14 cellular contexts compared by ENCODE assay signal in genomic region chrX:2705461-2705860, GRCh38. TPM values are rescaled to one million over a fixed set of nuclear protein-coding genes. Genes with fewer than 3 reads are reported as not detected.
DNase-seq lines count a peak whose midpoint lies in the region; ATAC-seq, FAIRE-seq and TF ChIP-seq lines count a peak whose summit lies in the region.
"Had no signal": no experiment of that assay in that cellular context is flagged by ENCODE, and none has a peak within 500 bp of the region (broad histone marks: within the 10 kb centered on the region; RNA-seq: fewer than 3 reads in every experiment).

No MANE protein-coding gene starts in this region.

- FAIRE-seq in HepG2 (lab: Jason Lieb, UNC) (no peak), pancreas (lab: Jason Lieb, UNC) (no peak)
- FAIRE-seq: bronchial epithelial cell had no signal

- H3K9me3 ChIP-seq in liver (ENCODE audit: control insufficient read depth in 4 of 4, low read length in 3 of 4) = no peaks in the 10 kb centered on the region
- H3K9me3 ChIP-seq in HepG2 (ENCODE audit: low read length) = no peaks in the 10 kb centered on the region
- H3K9me3 ChIP-seq in muscle layer of duodenum (ENCODE audit: control insufficient read depth in 1 of 2, low read length in 2 of 2) = no peaks in the 10 kb centered on the region
- no peaks in the 10 kb centered on the region for H3K9me3 ChIP-seq in upper lobe of left lung
- no peaks in the 10 kb centered on the region for H3K9me3 ChIP-seq in pancreas

- H3K27ac ChIP-seq in liver (ENCODE audit: low read depth in 1 of 2, low read length in 2 of 2) (peak overlapping the region; percentile 10 to 14), HepG2 (ENCODE audit: extremely low read length, insufficient read depth, low read length) (no peak overlapping the region), muscle layer of duodenum (ENCODE audit: low read length) (peak overlapping the region; percentile 58), upper lobe of left lung (peak overlapping the region; percentile 42 to 80 (median 66)), pancreas (no peak overlapping the region)

- H3K9me3 Mint-ChIP-seq in activated naive CD8-positive, alpha-beta T cell treated with anti-CD3 and anti-CD28 coated beads, Interleukin-2, amount 50 U/mL, for 24 hours = peaks cover 4% of the 10 kb centered on the region
- H3K9me3 Mint-ChIP-seq in stimulated activated naive B cell treated with anti-CD40 and anti-IgM and Interleukin-4, amounts not matched to agents 10 μg/mL and 1 μg/mL and 100 μg/mL, for 72 hours = peaks cover 4% of the 10 kb centered on the region in 2 donors

- TF ChIP-seq CTCF in liver (IDR thresholded peaks at IDR 0.05; ENCODE audit: low read depth, low read length, missing input control) (no peak), HepG2 (CRISPR knock-in tag; IDR thresholded peaks at IDR 0.05) (no peak), upper lobe of left lung (IDR thresholded peaks at IDR 0.05) (no peak), pancreas (IDR thresholded peaks at IDR 0.05) (no peak)

- in situ Hi-C loops in HepG2 (cut with HindIII; ENCODE audit: extremely low pct_ligation_motif_present, low pct_unique_long_range_greater_than_20kb) = no loop called here

- TF ChIP-seq POLR2A in HepG2 (IDR thresholded peaks at IDR 0.05; ENCODE audit: insufficient read depth in 1 of 2, low read depth in 2 of 2, low read length in 2 of 2) (no peak), upper lobe of left lung (IDR thresholded peaks at IDR 0.05) (no peak)

- H3K4me1 Mint-ChIP-seq in activated naive CD8-positive, alpha-beta T cell treated with anti-CD3 and anti-CD28 coated beads, Interleukin-2, amount 50 U/mL, for 24 hours = peaks cover 96% of the 10 kb centered on the region
- H3K4me1 Mint-ChIP-seq in stimulated activated naive B cell treated with anti-CD40 and anti-IgM and Interleukin-4, amounts not matched to agents 10 μg/mL and 1 μg/mL and 100 μg/mL, for 72 hours = peaks cover 54 to 80% of the 10 kb centered on the region in 2 donors

- no peak for TF ChIP-seq EP300 in HepG2 (IDR thresholded peaks at IDR 0.05; ENCODE audit: low read depth in 2 of 2, low read length in 2 of 2)
- no peak for TF ChIP-seq EP300 in HepG2 (CRISPR knock-in tag; IDR thresholded peaks at IDR 0.05; ENCODE audit: borderline replicate concordance)
- no peak for TF ChIP-seq EP300 in upper lobe of left lung (IDR thresholded peaks at IDR 0.05)

- H3K36me3 Mint-ChIP-seq in activated naive CD8-positive, alpha-beta T cell treated with anti-CD3 and anti-CD28 coated beads, Interleukin-2, amount 50 U/mL, for 24 hours (ENCODE audit: low read depth) = peaks cover 31% of the 10 kb centered on the region
- peaks cover 2 to 10% of the 10 kb centered on the region in 2 donors for H3K36me3 Mint-ChIP-seq in stimulated activated naive B cell treated with anti-CD40 and anti-IgM and Interleukin-4, amounts not matched to agents 10 μg/mL and 1 μg/mL and 100 μg/mL, for 72 hours

- H3K27ac Mint-ChIP-seq in activated naive CD8-positive, alpha-beta T cell treated with anti-CD3 and anti-CD28 coated beads, Interleukin-2, amount 50 U/mL, for 24 hours = peak overlapping the region; percentile 70
- H3K27ac Mint-ChIP-seq in stimulated activated naive B cell treated with anti-CD40 and anti-IgM and Interleukin-4, amounts not matched to agents 10 μg/mL and 1 μg/mL and 100 μg/mL, for 72 hours = no peak overlapping the region

- peaks cover 1 to 16% (median 9%) of the 10 kb centered on the region in 4 donors for H3K4me1 ChIP-seq in liver (ENCODE audit: control insufficient read depth in 4 of 4, insufficient read depth in 4 of 4, low read length in 3 of 4)
- peaks cover 31% of the 10 kb centered on the region for H3K4me1 ChIP-seq in HepG2 (ENCODE audit: insufficient read depth, low read length)
- H3K4me1 ChIP-seq in muscle layer of duodenum (ENCODE audit: control insufficient read depth in 1 of 2, insufficient read depth in 2 of 2, low read length in 2 of 2) = peaks cover 18 to 70% of the 10 kb centered on the region in 2 donors
- peaks cover 74 to 88% (median 82%) of the 10 kb centered on the region in 4 donors for H3K4me1 ChIP-seq in upper lobe of left lung
- H3K4me1 ChIP-seq in pancreas = peaks cover 0 to 3% (median 0%) of the 10 kb centered on the region in 3 donors

- TF ChIP-seq RAD21 in liver (IDR thresholded peaks at IDR 0.05) = no peak
- no peak for TF ChIP-seq RAD21 in HepG2 (CRISPR knock-in tag; IDR thresholded peaks at IDR 0.05)

- CTCF ChIA-PET in HepG2 (lab: Yijun Ruan, JAX; ENCODE audit: low intra/inter-chr PET ratio, low total read pairs) = no interaction called here

- 77% methylated on average over 9 of the region's 9 CpGs for WGBS in liver
- 82% methylated on average over 9 of the region's 9 CpGs for WGBS in HepG2 (ENCODE audit: low lambda C conversion rate)
- 65 to 70% methylated on average over 9 of the region's 9 CpGs for WGBS in upper lobe of left lung, 2 donors
- WGBS in pancreas, 2 donors = 78 to 80% methylated on average over 9 of the region's 9 CpGs

- no TSS peak for BruUV-seq in HepG2 (replicated peaks; lab: Mats Ljungman, UMichigan)

- H3K36me3 ChIP-seq in liver (ENCODE audit: control insufficient read depth in 4 of 4, insufficient read depth in 3 of 4, low read depth in 1 of 4, low read length in 3 of 4) = no peaks in the 10 kb centered on the region
- H3K36me3 ChIP-seq in HepG2 (replicated peaks in 1 of 2; ENCODE audit: control insufficient read depth in 1 of 2, insufficient read depth in 2 of 2, low read length in 2 of 2) = peaks cover 5 to 7% of the 10 kb centered on the region in 2 experiments; a peak in 1 of 5 replicates
- no peaks in the 10 kb centered on the region for H3K36me3 ChIP-seq in muscle layer of duodenum (ENCODE audit: control insufficient read depth in 1 of 2, insufficient read depth in 2 of 2, low read length in 2 of 2)
- H3K36me3 ChIP-seq in upper lobe of left lung = peaks cover 0 to 2% (median 0%) of the 10 kb centered on the region in 4 donors
- no peaks in the 10 kb centered on the region for H3K36me3 ChIP-seq in pancreas

- H3K9ac ChIP-seq in liver (ENCODE audit: low read depth in 1 of 2, low read length in 2 of 2) (no peak overlapping the region), HepG2 (ENCODE audit: insufficient read depth, low read depth, low read length) (no peak overlapping the region)

- no peaks in the 10 kb centered on the region for H3K27me3 ChIP-seq in liver (ENCODE audit: control insufficient read depth in 4 of 4, insufficient read depth in 4 of 4, low read length in 3 of 4)
- no peaks in the 10 kb centered on the region for H3K27me3 ChIP-seq in HepG2 (ENCODE audit: control insufficient read depth in 1 of 2, insufficient read depth in 2 of 2, low read length in 2 of 2)
- H3K27me3 ChIP-seq in muscle layer of duodenum (ENCODE audit: low read depth, low read length) = no peaks in the 10 kb centered on the region
- H3K27me3 ChIP-seq in upper lobe of left lung = no peaks in the 10 kb centered on the region
- H3K27me3 ChIP-seq in pancreas = no peaks in the 10 kb centered on the region

- DNase-seq in HepG2 (ENCODE audit: low spot score) (no peak), upper lobe of left lung (no peak), pancreas (no peak), SW480 (ENCODE audit: low spot score) (no peak)
- no peak for DNase-seq in activated naive CD8-positive, alpha-beta T cell treated with anti-CD3 and anti-CD28 coated beads, Interleukin-2, amount 50 U/mL, for 24 hours
- DNase-seq in stimulated activated naive B cell treated with anti-CD40 and anti-IgM and Interleukin-4, amounts not matched to agents 10 μg/mL and 1 μg/mL and 100 μg/mL, for 72 hours = no peak
- DNase-seq: C1 segment of cervical spinal cord; GDM1; NCI-H2227 treated with DMSO at 0.1 percent for 48 hours; stimulated activated CD4-positive, alpha-beta T cell treated with anti-CD3 and anti-CD28 coated beads, Interleukin-4, amount 100 ng/mL, for 4 hours; T1000 had no signal

- H3K4me3 ChIP-seq in liver (ENCODE audit: low read depth in 1 of 3, low read length in 3 of 3) (no peak overlapping the region), HepG2 (replicated peaks in 1 of 3; ENCODE audit: insufficient read depth in 1 of 3, low read depth in 2 of 3, low read length in 3 of 3) (no peak overlapping the region), muscle layer of duodenum (ENCODE audit: low read depth in 1 of 2, low read length in 2 of 2) (no peak overlapping the region), upper lobe of left lung (no peak overlapping the region), pancreas (no peak overlapping the region)

- H4K20me1 ChIP-seq in HepG2 (ENCODE audit: insufficient read depth, low read length) = peaks cover 4% of the 10 kb centered on the region; the same call in 1 of the 2 replicates

- POLR2A ChIA-PET in HepG2 (lab: Yijun Ruan, JAX) = no interaction called here

- peaks cover 91% of the 10 kb centered on the region for H3K79me2 ChIP-seq in HepG2 (ENCODE audit: insufficient read depth, low read length)

- no peak overlapping the region for H3K4me3 Mint-ChIP-seq in activated naive CD8-positive, alpha-beta T cell treated with anti-CD3 and anti-CD28 coated beads, Interleukin-2, amount 50 U/mL, for 24 hours
- H3K4me3 Mint-ChIP-seq in stimulated activated naive B cell treated with anti-CD40 and anti-IgM and Interleukin-4, amounts not matched to agents 10 μg/mL and 1 μg/mL and 100 μg/mL, for 72 hours = no peak overlapping the region

- ATAC-seq in HepG2 = no peak
- no peak for ATAC-seq in activated naive CD8-positive, alpha-beta T cell treated with anti-CD3 and anti-CD28 coated beads, Interleukin-2, amount 50 U/mL, for 24 hours
- ATAC-seq in upper lobe of left lung (ENCODE audit: low FRiP score in 2 of 2) = no peak
- ATAC-seq in pancreas = no peak
- no peak for ATAC-seq in stimulated activated naive B cell treated with anti-CD40 and anti-IgM and Interleukin-4, amounts not matched to agents 10 μg/mL and 1 μg/mL and 100 μg/mL, for 72 hours (replicated peaks)

- intact Hi-C loops in HepG2 (cut with micrococcal nuclease; ENCODE audit: unreplicated experiment) = loop anchor here (5.0 to 10.0 kb wide), 2 partner anchors 48 to 59 kb away; no protein-coding TSS in a partner anchor
- intact Hi-C loops in pancreas (cut with DNase I) = no loop called here

- no peak overlapping the region for H3K4me2 ChIP-seq in HepG2 (ENCODE audit: low read depth, low read length)

- H2AFZ ChIP-seq in HepG2 (ENCODE audit: low read length) = no peak overlapping the region

- no peaks in the 10 kb centered on the region for H3K27me3 Mint-ChIP-seq in activated naive CD8-positive, alpha-beta T cell treated with anti-CD3 and anti-CD28 coated beads, Interleukin-2, amount 50 U/mL, for 24 hours
- H3K27me3 Mint-ChIP-seq in stimulated activated naive B cell treated with anti-CD40 and anti-IgM and Interleukin-4, amounts not matched to agents 10 μg/mL and 1 μg/mL and 100 μg/mL, for 72 hours = no peaks in the 10 kb centered on the region

RNA-seq across cellular contexts. Expression of gene CD99, which starts 14.4 kb away (rescaled TPM):
- total RNA-seq in liver (10 to 100 TPM; 49.9 to 62.7 TPM), HepG2 (2016; rRNA removed; fragmentation: Illumina TruSeq; extraction: Trizol) (57.9 and 111 TPM in 2 replicates), upper lobe of left lung (100 to 1,000 TPM; 135 to 300 (median 233) TPM), pancreas (100 to 1,000 TPM in 4 of 6 donors, 10 to 100 TPM in 2; 64.5 to 157 (median 126) TPM)
- polyA plus RNA-seq in liver (100 to 1,000 TPM; 142 to 165 TPM), HepG2 (2011; rRNA removed) (77.7 and 78.8 TPM in 2 replicates), pancreas (100 to 1,000 TPM; 207 to 432 TPM)
- 64.5 and 76.9 TPM in 2 replicates for total RNA-seq in HepG2 (2016; cell fraction: cytosol; rRNA removed; fragmentation: Illumina TruSeq; extraction: Trizol; ENCODE audit: low read depth)
- 52.0 and 103 TPM in 2 replicates for total RNA-seq in HepG2 (2016; cell fraction: insoluble cytoplasmic fraction; rRNA removed; fragmentation: Illumina TruSeq; extraction: Trizol)
- 78.1 and 98.3 TPM in 2 replicates for total RNA-seq in HepG2 (2016; cell fraction: membrane; rRNA removed; fragmentation: Illumina TruSeq; extraction: Trizol)
- 96.6 and 113 TPM in 2 replicates for total RNA-seq in HepG2 (2016; cell fraction: nucleus; rRNA removed; fragmentation: Illumina TruSeq; extraction: Trizol)
- 125 and 154 TPM in 2 replicates for polyA plus RNA-seq in HepG2 (2011; cell fraction: cytosol; rRNA removed)
- polyA plus RNA-seq in HepG2 (2011; cell fraction: nucleus; rRNA removed) = 95.3 and 97.6 TPM in 2 replicates
- 165 and 308 TPM in 2 replicates for polyA plus RNA-seq in HepG2 (2012)
- 210 and 248 TPM in 2 replicates for polyA plus RNA-seq in HepG2 (2016; cell fraction: cytosol; fragmentation: Illumina TruSeq; extraction: Trizol; ENCODE audit: low read depth)
- polyA plus RNA-seq in HepG2 (2016; cell fraction: insoluble cytoplasmic fraction; fragmentation: Illumina TruSeq; extraction: Trizol; ENCODE audit: low read depth) = 125 and 147 TPM in 2 replicates
- polyA plus RNA-seq in HepG2 (2016; cell fraction: membrane; fragmentation: Illumina TruSeq; extraction: Trizol; ENCODE audit: low read depth) = 191 and 218 TPM in 2 replicates
- 304 and 330 TPM in 2 replicates for polyA plus RNA-seq in HepG2 (2016; cell fraction: nucleus; fragmentation: Illumina TruSeq; extraction: Trizol; ENCODE audit: insufficient read depth, low read depth)
- 27.9 and 30.5 TPM in 2 replicates for polyA minus RNA-seq in HepG2 (2011; rRNA and poly(A)+ RNA removed; ENCODE audit: low replicate concordance)
- 59.3 and 60.8 TPM in 2 replicates for polyA minus RNA-seq in HepG2 (2011; cell fraction: cytosol; rRNA and poly(A)+ RNA removed)
- 32.6 TPM in 2 replicates for polyA minus RNA-seq in HepG2 (2011; cell fraction: nucleus; rRNA and poly(A)+ RNA removed)

RNA-seq across cellular contexts. Expression of gene XG, which starts 46.4 kb away (rescaled TPM):
- under 1 TPM in 1 of 2 donors, not detected in 1; 0.93 TPM for total RNA-seq in liver
- polyA plus RNA-seq in liver = under 1 TPM; 0.02 to 0.74 TPM
- total RNA-seq in HepG2 (2016; rRNA removed; fragmentation: Illumina TruSeq; extraction: Trizol) = not detected in 2 replicates
- total RNA-seq in HepG2 (2016; cell fraction: cytosol; rRNA removed; fragmentation: Illumina TruSeq; extraction: Trizol; ENCODE audit: low read depth) = not detected in 2 replicates
- total RNA-seq in HepG2 (2016; cell fraction: insoluble cytoplasmic fraction; rRNA removed; fragmentation: Illumina TruSeq; extraction: Trizol) = not detected in 2 replicates
- not detected in 2 replicates for total RNA-seq in HepG2 (2016; cell fraction: membrane; rRNA removed; fragmentation: Illumina TruSeq; extraction: Trizol)
- not detected in 2 replicates for total RNA-seq in HepG2 (2016; cell fraction: nucleus; rRNA removed; fragmentation: Illumina TruSeq; extraction: Trizol)
- polyA plus RNA-seq in HepG2 (2011; rRNA removed) = not detected in 2 replicates
- not detected in 2 replicates for polyA plus RNA-seq in HepG2 (2011; cell fraction: cytosol; rRNA removed)
- polyA plus RNA-seq in HepG2 (2011; cell fraction: nucleus; rRNA removed) = not detected in 2 replicates
- 0.07 TPM in 1 of 2 replicates, not detected in the other for polyA plus RNA-seq in HepG2 (2012)
- polyA plus RNA-seq in HepG2 (2016; cell fraction: cytosol; fragmentation: Illumina TruSeq; extraction: Trizol; ENCODE audit: low read depth) = not detected in 2 replicates
- polyA plus RNA-seq in HepG2 (2016; cell fraction: insoluble cytoplasmic fraction; fragmentation: Illumina TruSeq; extraction: Trizol; ENCODE audit: low read depth) = not detected in 2 replicates
- polyA plus RNA-seq in HepG2 (2016; cell fraction: membrane; fragmentation: Illumina TruSeq; extraction: Trizol; ENCODE audit: low read depth) = not detected in 2 replicates
- not detected in 2 replicates for polyA plus RNA-seq in HepG2 (2016; cell fraction: nucleus; fragmentation: Illumina TruSeq; extraction: Trizol; ENCODE audit: insufficient read depth, low read depth)
- not detected in 2 replicates for polyA minus RNA-seq in HepG2 (2011; rRNA and poly(A)+ RNA removed; ENCODE audit: low replicate concordance)
- polyA minus RNA-seq in HepG2 (2011; cell fraction: cytosol; rRNA and poly(A)+ RNA removed) = not detected in 2 replicates
- polyA minus RNA-seq in HepG2 (2011; cell fraction: nucleus; rRNA and poly(A)+ RNA removed) = not detected in 2 replicates
- total RNA-seq in upper lobe of left lung = under 1 TPM in 2 of 6 donors, not detected in 4; 0.69 to 0.81 TPM
- under 1 TPM in 2 of 6 donors, not detected in 4; 0.12 to 0.32 TPM for total RNA-seq in pancreas
- polyA plus RNA-seq in pancreas = under 1 TPM; 0.11 to 0.38 TPM

Comparison
In these comparisons a context has a peak if more than half of its experiments do, and no peak if none do; other contexts are left out.
1. H3K27ac ChIP-seq: peak in liver (2 of 2), muscle layer of duodenum (single experiment) and upper lobe of left lung (4 of 4); none in HepG2 (single experiment) and pancreas (0 of 4).